Comparison of ENCODE assay signal across 22 cellular contexts in the genomic region with DNA sequence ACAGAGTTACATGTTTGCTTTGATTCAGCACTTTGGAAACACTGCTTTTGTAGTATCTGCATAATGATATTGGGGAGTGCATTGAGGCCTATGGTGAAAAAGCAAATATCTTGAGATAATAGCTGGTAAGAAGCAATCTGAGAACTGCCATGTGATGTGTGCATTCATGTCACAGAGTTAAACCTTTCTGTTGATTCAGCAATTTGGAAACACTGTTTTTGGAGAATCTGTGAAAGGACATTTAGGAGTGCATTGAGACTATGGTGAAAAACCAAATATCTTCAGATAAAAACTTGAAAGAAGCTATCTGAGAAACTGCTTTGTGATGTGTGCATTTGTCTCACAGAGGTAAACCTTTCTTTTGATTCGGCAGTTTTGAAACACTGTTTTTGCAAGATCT.
"Had no signal": no experiment of that assay in that cellular context is flagged by ENCODE, and none has a peak within 500 bp of the region (broad histone marks: within the 10 kb centered on the region; RNA-seq: fewer than 3 reads in every experiment).

No MANE protein-coding gene starts in this region.

- H3K4me1 Mint-ChIP-seq: mesothelial cell of epicardium; naive thymus-derived CD4-positive, alpha-beta T cell had no signal

- ATAC-seq: effector memory CD8-positive, alpha-beta T cell; foreskin keratinocyte; gastroesophageal sphincter; heart left ventricle; left cardiac atrium; left lung; left ventricle myocardium superior; lower lobe of right lung; naive thymus-derived CD4-positive, alpha-beta T cell had no signal

- H3K9me3 ChIP-seq: colonic mucosa had no signal

- H3K4me3 Mint-ChIP-seq: dendritic cell treated with granulocyte-macrophage colony-stimulating factor and Interleukin-4, amounts not matched to agents 40 ng/mL and 50 ng/mL, for 4 days; effector memory CD8-positive, alpha-beta T cell; mesothelial cell of epicardium; naive thymus-derived CD4-positive, alpha-beta T cell had no signal

- H3K27ac ChIP-seq: colonic mucosa, esophagus muscularis mucosa, foreskin keratinocyte, gastroesophageal sphincter, heart left ventricle, hepatocyte, left lung, lower lobe of right lung had no signal

- H3K4me2 ChIP-seq: hepatocyte had no signal

- H3K27ac Mint-ChIP-seq: dendritic cell treated with granulocyte-macrophage colony-stimulating factor and Interleukin-4, amounts not matched to agents 40 ng/mL and 50 ng/mL, for 4 days; effector memory CD8-positive, alpha-beta T cell; mesothelial cell of epicardium; naive thymus-derived CD4-positive, alpha-beta T cell had no signal

- H3K4me1 ChIP-seq: colonic mucosa, esophagus muscularis mucosa, foreskin keratinocyte, gastroesophageal sphincter, heart left ventricle, left lung, lower lobe of right lung had no signal

- DNase-seq: colonic mucosa; cortex of kidney; effector CD8-positive, alpha-beta T cell; effector memory CD8-positive, alpha-beta T cell; foreskin keratinocyte; heart left ventricle; hypothalamus; left cardiac atrium; left lung; left ventricle myocardium superior; lower lobe of right lung; mesenchymal stem cell; naive thymus-derived CD4-positive, alpha-beta T cell had no signal

- H3K4me3 ChIP-seq: colonic mucosa, esophagus muscularis mucosa, gastroesophageal sphincter, heart left ventricle, hepatocyte, left lung, lower lobe of right lung had no signal

- H3K36me3 ChIP-seq: colonic mucosa, esophagus muscularis mucosa, gastroesophageal sphincter, heart left ventricle, left lung, lower lobe of right lung had no signal

- H3K27me3 ChIP-seq: colonic mucosa, esophagus muscularis mucosa, foreskin keratinocyte, gastroesophageal sphincter, heart left ventricle, hepatocyte, left lung had no signal

- H3K27me3 Mint-ChIP-seq: dendritic cell treated with granulocyte-macrophage colony-stimulating factor and Interleukin-4, amounts not matched to agents 40 ng/mL and 50 ng/mL, for 4 days; effector memory CD8-positive, alpha-beta T cell; naive thymus-derived CD4-positive, alpha-beta T cell had no signal

- H2AFZ ChIP-seq: hepatocyte had no signal

- FAIRE-seq: endothelial cell of umbilical vein, frontal cortex, islet of Langerhans, keratinocyte had no signal
